1 cellular context compared by ENCODE assay signal in the genomic region with DNA sequence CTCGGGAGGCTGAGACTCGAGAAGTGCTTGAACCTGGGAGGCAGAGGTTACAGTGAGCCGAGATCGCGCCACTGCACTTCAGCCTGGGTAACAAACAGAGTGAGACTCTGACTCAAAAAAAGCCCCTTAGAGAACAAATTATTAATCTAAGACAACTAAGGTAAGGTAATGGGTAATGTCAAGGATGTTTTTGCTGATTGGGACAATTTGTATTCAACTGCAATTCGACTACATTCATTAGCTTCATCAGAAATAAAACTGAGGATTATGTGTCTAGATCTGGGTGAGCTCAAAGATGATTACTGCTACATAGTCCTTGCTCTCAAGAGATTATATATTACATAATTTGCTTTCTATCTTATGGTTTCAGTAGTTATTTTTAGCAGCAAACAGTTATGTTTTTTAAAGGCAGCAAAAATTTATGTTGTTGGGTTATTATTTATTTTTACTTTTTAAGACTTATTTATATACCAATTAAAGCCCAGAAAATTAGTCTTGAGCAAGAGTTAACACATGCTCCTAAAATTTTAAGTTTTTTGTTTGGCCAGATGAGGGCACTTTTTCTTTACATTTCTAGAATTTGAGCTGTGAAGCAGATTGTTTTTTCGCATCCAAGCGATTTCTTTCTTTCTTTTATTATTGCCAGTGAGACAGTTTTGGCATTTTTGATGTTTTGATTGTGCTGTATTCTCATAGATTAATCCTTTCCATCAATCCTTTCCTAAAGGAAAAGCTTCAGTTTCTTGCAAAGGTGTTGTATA.
TF ChIP-seq lines count a peak whose summit lies in the region.

No MANE protein-coding gene starts in this region.

TF ChIP-seq in IMR-90, 13 proteins besides CTCF, POLR2A, EP300 and RAD21:
- TF ChIP-seq RFX5 (IDR thresholded peaks at IDR 0.05; ENCODE audit: low read depth, low read length) = no peak
- TF ChIP-seq MAFK (IDR thresholded peaks at IDR 0.05; ENCODE audit: low read depth, low read length) = peak; percentile 56
- no peak for TF ChIP-seq MAZ (IDR thresholded peaks at IDR 0.05; ENCODE audit: borderline replicate concordance, low read depth, low read length)
- TF ChIP-seq ELK1 (IDR thresholded peaks at IDR 0.05; ENCODE audit: borderline replicate concordance, low read depth, low read length) = no peak
- no peak for TF ChIP-seq CEBPB (IDR thresholded peaks at IDR 0.05; ENCODE audit: low read depth, low read length)
- TF ChIP-seq, protein P1, sequence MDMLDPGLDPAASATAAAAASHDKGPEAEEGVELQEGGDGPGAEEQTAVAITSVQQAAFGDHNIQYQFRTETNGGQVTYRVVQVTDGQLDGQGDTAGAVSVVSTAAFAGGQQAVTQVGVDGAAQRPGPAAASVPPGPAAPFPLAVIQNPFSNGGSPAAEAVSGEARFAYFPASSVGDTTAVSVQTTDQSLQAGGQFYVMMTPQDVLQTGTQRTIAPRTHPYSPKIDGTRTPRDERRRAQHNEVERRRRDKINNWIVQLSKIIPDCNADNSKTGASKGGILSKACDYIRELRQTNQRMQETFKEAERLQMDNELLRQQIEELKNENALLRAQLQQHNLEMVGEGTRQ (IDR thresholded peaks at IDR 0.05; ENCODE audit: low read depth, low read length) = no peak
- no peak for TF ChIP-seq CHD1 (IDR thresholded peaks at IDR 0.05; ENCODE audit: low read depth, low read length)
- no peak for TF ChIP-seq MXI1 (IDR thresholded peaks at IDR 0.05; ENCODE audit: borderline replicate concordance, low read depth, low read length)
- TF ChIP-seq NFE2L2 (IDR thresholded peaks at IDR 0.05; ENCODE audit: low read depth, low read length) = no peak
- no peak for TF ChIP-seq FOS (IDR thresholded peaks at IDR 0.05; ENCODE audit: low read depth, low read length)
- TF ChIP-seq SMC3 (IDR thresholded peaks at IDR 0.05; ENCODE audit: low read depth, low read length) = 0 out of 2 replicates have a peak, but pooled peaks have one; percentile 18
- no peak for TF ChIP-seq BHLHE40 (IDR thresholded peaks at IDR 0.05; ENCODE audit: low read depth, low read length)
